7 cellular contexts compared by ENCODE assay signal in the genomic region with DNA sequence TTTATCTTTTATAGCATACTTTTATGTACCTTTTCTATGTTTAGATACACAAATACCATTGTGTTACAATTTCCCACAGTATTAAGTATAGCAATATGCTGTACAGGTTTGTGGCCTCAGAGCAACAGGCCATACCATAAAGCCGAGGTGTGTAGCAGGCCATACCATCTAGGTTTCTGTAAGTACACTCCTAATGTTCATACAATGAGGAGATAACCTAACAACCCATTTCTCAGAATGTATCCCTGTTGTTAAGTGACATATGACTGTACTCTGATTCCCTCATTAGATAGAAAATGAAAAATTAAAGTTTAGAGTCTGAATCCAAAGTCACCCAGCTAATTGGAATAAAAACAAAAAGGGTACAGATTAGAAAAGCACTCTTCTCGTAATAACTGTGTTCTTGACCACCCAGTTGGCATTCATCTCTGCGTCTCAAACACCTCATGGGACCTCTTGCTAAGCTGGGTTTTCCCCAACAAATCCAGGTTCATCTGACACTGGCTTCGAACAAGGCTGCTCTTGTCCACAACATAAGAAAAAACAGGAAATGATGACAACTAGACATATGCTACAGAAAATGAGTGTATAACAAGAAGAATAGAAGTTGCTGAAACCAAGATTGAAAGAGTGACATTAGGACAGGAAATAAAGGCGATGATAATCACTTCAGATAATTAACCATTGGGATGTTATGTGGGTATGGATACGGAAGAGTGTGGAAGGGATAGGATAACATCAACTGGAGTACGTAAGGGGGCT. TPM values are rescaled to one million over a fixed set of nuclear protein-coding genes. Genes with fewer than 3 reads are reported as not detected.
DNase-seq lines count a peak whose midpoint lies in the region; TF ChIP-seq lines count a peak whose summit lies in the region.

No MANE protein-coding gene starts in this region.

- H3K9me3 Mint-ChIP-seq in HFFc6 = no peaks in the 10 kb centered on the region
- peaks cover 3% of the 10 kb centered on the region for H3K9me3 Mint-ChIP-seq in glutamatergic neuron (ENCODE audit: unreplicated experiment)
- H3K9me3 Mint-ChIP-seq in stimulated activated naive CD8-positive, alpha-beta T cell treated with anti-CD3 and anti-CD28 coated beads, Interleukin-15, Interleukin-2, amounts not matched to agents 100 ng/mL and 50 ng/mL, for 24 hours = no peaks in the 10 kb centered on the region

- H3K36me3 Mint-ChIP-seq in HFFc6 (ENCODE audit: low read depth) (peaks cover 13% of the 10 kb centered on the region; the same call in 1 of the 2 replicates), glutamatergic neuron (ENCODE audit: unreplicated experiment) (no peaks in the 10 kb centered on the region)
- H3K36me3 Mint-ChIP-seq in stimulated activated naive CD8-positive, alpha-beta T cell treated with anti-CD3 and anti-CD28 coated beads, Interleukin-15, Interleukin-2, amounts not matched to agents 100 ng/mL and 50 ng/mL, for 24 hours (ENCODE audit: low read depth) = peaks cover 46% of the 10 kb centered on the region

- H3K4me3 ChIP-seq in WI38 (ENCODE audit: low read depth, low read length) = peak overlapping the region; percentile 94

- H3K4me3 Mint-ChIP-seq in HFFc6 (peak overlapping the region; percentile 98), glutamatergic neuron (ENCODE audit: unreplicated experiment) (peak overlapping the region; percentile 100)
- peak overlapping the region; percentile 91 for H3K4me3 Mint-ChIP-seq in stimulated activated naive CD8-positive, alpha-beta T cell treated with anti-CD3 and anti-CD28 coated beads, Interleukin-15, Interleukin-2, amounts not matched to agents 100 ng/mL and 50 ng/mL, for 24 hours

- H3K4me1 Mint-ChIP-seq in HFFc6 (ENCODE audit: low read depth) (peaks cover 16% of the 10 kb centered on the region), glutamatergic neuron (ENCODE audit: low read depth, unreplicated experiment) (peaks cover 7% of the 10 kb centered on the region)
- peaks cover 41% of the 10 kb centered on the region for H3K4me1 Mint-ChIP-seq in stimulated activated naive CD8-positive, alpha-beta T cell treated with anti-CD3 and anti-CD28 coated beads, Interleukin-15, Interleukin-2, amounts not matched to agents 100 ng/mL and 50 ng/mL, for 24 hours (ENCODE audit: low read depth)

- no peak for TF ChIP-seq CTCF in HFFc6 (IDR thresholded peaks at IDR 0.05)
- TF ChIP-seq CTCF in WI38 (IDR thresholded peaks at IDR 0.05; ENCODE audit: low read depth, low read length) = no peak
- no peak for TF ChIP-seq CTCF in glutamatergic neuron (IDR thresholded peaks at IDR 0.05; ENCODE audit: partially characterized antibody, unreplicated experiment)

- H3K27me3 Mint-ChIP-seq in HFFc6 (ENCODE audit: insufficient read depth) = no peaks in the 10 kb centered on the region
- H3K27me3 Mint-ChIP-seq in glutamatergic neuron (ENCODE audit: unreplicated experiment) = peaks cover 7% of the 10 kb centered on the region
- no peaks in the 10 kb centered on the region for H3K27me3 Mint-ChIP-seq in stimulated activated naive CD8-positive, alpha-beta T cell treated with anti-CD3 and anti-CD28 coated beads, Interleukin-15, Interleukin-2, amounts not matched to agents 100 ng/mL and 50 ng/mL, for 24 hours

- H3K27ac Mint-ChIP-seq in HFFc6 = peak overlapping the region; percentile 94
- peak overlapping the region; percentile 89 for H3K27ac Mint-ChIP-seq in glutamatergic neuron (ENCODE audit: unreplicated experiment)
- peak overlapping the region; percentile 95 for H3K27ac Mint-ChIP-seq in stimulated activated naive CD8-positive, alpha-beta T cell treated with anti-CD3 and anti-CD28 coated beads, Interleukin-15, Interleukin-2, amounts not matched to agents 100 ng/mL and 50 ng/mL, for 24 hours

- no peak for DNase-seq in HFFc6
- no peak for DNase-seq in glutamatergic neuron
- no peak for DNase-seq in C1 segment of cervical spinal cord (lab: John Stamatoyannopoulos, UW)
- DNase-seq in CD1c-positive myeloid dendritic cell (ENCODE audit: extremely low spot score) = no peak
- DNase-seq in SK-N-DZ (ENCODE audit: low spot score) = no peak

RNA-seq across cellular contexts. Expression of a gene that starts 1.4 kb away (rescaled TPM):
- 100 to 1,000 TPM; 167 to 222 (median 198) TPM for total RNA-seq in HFFc6 (2021; fragmentation: NEBNext Ultra II Directional; extraction: Animal tissue kit (Norgen Biotek cat#: 25700))
- total RNA-seq in glutamatergic neuron (ENCODE audit: unreplicated experiment) = 284 TPM
- polyA plus RNA-seq in SK-N-DZ (2014; cell fraction: cytosol; rRNA removed) = 272 and 324 TPM in 2 replicates
- 182 and 224 TPM in 2 replicates for polyA plus RNA-seq in SK-N-DZ (2014; cell fraction: nucleus; rRNA removed)

RNA-seq across cellular contexts. Expression of a gene that starts 7.4 kb away (rescaled TPM):
- 10 to 100 TPM; 58.2 to 65.2 (median 58.9) TPM for total RNA-seq in HFFc6 (2021; fragmentation: NEBNext Ultra II Directional; extraction: Animal tissue kit (Norgen Biotek cat#: 25700))
- 49.6 TPM for total RNA-seq in glutamatergic neuron (ENCODE audit: unreplicated experiment)
- polyA plus RNA-seq in SK-N-DZ (2014; cell fraction: cytosol; rRNA removed) = 4.0 and 4.9 TPM in 2 replicates
- 9.6 and 17.1 TPM in 2 replicates for polyA plus RNA-seq in SK-N-DZ (2014; cell fraction: nucleus; rRNA removed)

RNA-seq across cellular contexts. Expression of a gene that starts 8.6 kb away (rescaled TPM):
- total RNA-seq in HFFc6 (2021; fragmentation: NEBNext Ultra II Directional; extraction: Animal tissue kit (Norgen Biotek cat#: 25700)) = 1 to 10 TPM; 2.3 to 4.1 (median 2.5) TPM
- total RNA-seq in glutamatergic neuron (ENCODE audit: unreplicated experiment) = 22.3 TPM
- 3.1 and 4.0 TPM in 2 replicates for polyA plus RNA-seq in SK-N-DZ (2014; cell fraction: cytosol; rRNA removed)
- polyA plus RNA-seq in SK-N-DZ (2014; cell fraction: nucleus; rRNA removed) = 54.7 and 79.3 TPM in 2 replicates
